In the genomic region with DNA sequence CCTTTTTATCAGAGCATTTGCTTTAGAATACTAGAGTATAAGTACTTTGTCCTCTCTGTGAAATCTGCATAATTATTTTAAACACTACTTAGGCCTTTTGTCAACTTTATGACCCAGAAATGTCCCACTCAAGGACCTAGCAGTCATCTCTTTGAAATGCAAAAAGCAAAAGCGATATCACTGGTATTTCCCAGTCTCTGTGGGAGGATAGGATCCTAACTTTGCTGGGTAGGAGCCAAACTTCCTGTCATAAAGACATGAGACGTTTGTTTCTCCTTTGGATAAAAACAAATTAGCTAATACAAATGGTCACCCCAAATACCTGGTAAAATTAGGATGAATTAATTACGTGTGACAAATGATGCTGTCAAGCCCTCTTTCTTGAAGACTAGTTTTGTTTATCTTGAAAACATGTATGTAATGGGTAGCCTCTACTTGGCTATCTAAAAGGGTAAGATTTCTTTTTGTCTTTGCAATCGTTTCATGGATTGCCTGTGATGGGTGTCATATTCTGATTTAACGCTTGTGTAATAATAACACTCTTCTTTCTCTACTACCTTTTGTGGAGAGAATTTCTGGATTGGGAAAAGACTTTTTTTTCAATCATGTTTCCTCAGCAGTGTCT, we compare ENCODE assay signal across 2 cellular contexts.
TF ChIP-seq lines count a peak whose summit lies in the region.

No MANE protein-coding gene starts in this region.

TF ChIP-seq in GM23338, 12 proteins besides CTCF, POLR2A, EP300 and RAD21 (continued from another document):
- TF ChIP-seq, protein P1, sequence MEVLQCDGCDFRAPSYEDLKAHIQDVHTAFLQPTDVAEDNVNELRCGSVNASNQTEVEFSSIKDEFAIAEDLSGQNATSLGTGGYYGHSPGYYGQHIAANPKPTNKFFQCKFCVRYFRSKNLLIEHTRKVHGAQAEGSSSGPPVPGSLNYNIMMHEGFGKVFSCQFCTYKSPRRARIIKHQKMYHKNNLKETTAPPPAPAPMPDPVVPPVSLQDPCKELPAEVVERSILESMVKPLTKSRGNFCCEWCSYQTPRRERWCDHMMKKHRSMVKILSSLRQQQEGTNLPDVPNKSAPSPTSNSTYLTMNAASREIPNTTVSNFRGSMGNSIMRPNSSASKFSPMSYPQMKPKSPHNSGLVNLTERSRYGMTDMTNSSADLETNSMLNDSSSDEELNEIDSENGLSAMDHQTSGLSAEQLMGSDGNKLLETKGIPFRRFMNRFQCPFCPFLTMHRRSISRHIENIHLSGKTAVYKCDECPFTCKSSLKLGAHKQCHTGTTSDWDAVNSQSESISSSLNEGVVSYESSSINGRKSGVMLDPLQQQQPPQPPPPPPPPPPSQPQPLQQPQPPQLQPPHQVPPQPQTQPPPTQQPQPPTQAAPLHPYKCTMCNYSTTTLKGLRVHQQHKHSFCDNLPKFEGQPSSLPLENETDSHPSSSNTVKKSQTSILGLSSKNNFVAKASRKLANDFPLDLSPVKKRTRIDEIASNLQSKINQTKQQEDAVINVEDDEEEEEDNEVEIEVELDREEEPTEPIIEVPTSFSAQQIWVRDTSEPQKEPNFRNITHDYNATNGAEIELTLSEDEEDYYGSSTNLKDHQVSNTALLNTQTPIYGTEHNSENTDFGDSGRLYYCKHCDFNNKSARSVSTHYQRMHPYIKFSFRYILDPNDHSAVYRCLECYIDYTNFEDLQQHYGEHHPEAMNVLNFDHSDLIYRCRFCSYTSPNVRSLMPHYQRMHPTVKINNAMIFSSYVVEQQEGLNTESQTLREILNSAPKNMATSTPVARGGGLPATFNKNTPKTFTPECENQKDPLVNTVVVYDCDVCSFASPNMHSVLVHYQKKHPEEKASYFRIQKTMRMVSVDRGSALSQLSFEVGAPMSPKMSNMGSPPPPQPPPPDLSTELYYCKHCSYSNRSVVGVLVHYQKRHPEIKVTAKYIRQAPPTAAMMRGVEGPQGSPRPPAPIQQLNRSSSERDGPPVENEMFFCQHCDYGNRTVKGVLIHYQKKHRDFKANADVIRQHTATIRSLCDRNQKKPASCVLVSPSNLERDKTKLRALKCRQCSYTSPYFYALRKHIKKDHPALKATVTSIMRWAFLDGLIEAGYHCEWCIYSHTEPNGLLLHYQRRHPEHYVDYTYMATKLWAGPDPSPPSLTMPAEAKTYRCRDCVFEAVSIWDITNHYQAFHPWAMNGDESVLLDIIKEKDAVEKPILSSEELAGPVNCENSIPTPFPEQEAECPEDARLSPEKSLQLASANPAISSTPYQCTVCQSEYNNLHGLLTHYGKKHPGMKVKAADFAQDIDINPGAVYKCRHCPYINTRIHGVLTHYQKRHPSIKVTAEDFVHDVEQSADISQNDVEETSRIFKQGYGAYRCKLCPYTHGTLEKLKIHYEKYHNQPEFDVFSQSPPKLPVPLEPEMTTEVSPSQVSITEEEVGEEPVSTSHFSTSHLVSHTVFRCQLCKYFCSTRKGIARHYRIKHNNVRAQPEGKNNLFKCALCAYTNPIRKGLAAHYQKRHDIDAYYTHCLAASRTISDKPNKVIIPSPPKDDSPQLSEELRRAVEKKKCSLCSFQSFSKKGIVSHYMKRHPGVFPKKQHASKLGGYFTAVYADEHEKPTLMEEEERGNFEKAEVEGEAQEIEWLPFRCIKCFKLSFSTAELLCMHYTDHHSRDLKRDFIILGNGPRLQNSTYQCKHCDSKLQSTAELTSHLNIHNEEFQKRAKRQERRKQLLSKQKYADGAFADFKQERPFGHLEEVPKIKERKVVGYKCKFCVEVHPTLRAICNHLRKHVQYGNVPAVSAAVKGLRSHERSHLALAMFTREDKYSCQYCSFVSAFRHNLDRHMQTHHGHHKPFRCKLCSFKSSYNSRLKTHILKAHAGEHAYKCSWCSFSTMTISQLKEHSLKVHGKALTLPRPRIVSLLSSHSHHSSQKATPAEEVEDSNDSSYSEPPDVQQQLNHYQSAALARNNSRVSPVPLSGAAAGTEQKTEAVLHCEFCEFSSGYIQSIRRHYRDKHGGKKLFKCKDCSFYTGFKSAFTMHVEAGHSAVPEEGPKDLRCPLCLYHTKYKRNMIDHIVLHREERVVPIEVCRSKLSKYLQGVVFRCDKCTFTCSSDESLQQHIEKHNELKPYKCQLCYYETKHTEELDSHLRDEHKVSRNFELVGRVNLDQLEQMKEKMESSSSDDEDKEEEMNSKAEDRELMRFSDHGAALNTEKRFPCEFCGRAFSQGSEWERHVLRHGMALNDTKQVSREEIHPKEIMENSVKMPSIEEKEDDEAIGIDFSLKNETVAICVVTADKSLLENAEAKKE (CRISPR knock-in tag; IDR thresholded peaks at IDR 0.05): no peak
- TF ChIP-seq NANOG (IDR thresholded peaks at IDR 0.05; ENCODE audit: borderline replicate concordance): peak; percentile 88; the same call in 1 of the 2 replicates

TF ChIP-seq in WTC11, 78 proteins besides CTCF, POLR2A, EP300 and RAD21 (continued from another document):
- TF ChIP-seq, protein P2, sequence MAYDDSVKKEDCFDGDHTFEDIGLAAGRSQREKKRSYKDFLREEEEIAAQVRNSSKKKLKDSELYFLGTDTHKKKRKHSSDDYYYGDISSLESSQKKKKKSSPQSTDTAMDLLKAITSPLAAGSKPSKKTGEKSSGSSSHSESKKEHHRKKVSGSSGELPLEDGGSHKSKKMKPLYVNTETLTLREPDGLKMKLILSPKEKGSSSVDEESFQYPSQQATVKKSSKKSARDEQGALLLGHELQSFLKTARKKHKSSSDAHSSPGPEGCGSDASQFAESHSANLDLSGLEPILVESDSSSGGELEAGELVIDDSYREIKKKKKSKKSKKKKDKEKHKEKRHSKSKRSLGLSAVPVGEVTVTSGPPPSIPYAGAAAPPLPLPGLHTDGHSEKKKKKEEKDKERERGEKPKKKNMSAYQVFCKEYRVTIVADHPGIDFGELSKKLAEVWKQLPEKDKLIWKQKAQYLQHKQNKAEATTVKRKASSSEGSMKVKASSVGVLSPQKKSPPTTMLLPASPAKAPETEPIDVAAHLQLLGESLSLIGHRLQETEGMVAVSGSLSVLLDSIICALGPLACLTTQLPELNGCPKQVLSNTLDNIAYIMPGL (CRISPR knock-in tag; IDR thresholded peaks at IDR 0.05): no peak
- TF ChIP-seq, protein P3, sequence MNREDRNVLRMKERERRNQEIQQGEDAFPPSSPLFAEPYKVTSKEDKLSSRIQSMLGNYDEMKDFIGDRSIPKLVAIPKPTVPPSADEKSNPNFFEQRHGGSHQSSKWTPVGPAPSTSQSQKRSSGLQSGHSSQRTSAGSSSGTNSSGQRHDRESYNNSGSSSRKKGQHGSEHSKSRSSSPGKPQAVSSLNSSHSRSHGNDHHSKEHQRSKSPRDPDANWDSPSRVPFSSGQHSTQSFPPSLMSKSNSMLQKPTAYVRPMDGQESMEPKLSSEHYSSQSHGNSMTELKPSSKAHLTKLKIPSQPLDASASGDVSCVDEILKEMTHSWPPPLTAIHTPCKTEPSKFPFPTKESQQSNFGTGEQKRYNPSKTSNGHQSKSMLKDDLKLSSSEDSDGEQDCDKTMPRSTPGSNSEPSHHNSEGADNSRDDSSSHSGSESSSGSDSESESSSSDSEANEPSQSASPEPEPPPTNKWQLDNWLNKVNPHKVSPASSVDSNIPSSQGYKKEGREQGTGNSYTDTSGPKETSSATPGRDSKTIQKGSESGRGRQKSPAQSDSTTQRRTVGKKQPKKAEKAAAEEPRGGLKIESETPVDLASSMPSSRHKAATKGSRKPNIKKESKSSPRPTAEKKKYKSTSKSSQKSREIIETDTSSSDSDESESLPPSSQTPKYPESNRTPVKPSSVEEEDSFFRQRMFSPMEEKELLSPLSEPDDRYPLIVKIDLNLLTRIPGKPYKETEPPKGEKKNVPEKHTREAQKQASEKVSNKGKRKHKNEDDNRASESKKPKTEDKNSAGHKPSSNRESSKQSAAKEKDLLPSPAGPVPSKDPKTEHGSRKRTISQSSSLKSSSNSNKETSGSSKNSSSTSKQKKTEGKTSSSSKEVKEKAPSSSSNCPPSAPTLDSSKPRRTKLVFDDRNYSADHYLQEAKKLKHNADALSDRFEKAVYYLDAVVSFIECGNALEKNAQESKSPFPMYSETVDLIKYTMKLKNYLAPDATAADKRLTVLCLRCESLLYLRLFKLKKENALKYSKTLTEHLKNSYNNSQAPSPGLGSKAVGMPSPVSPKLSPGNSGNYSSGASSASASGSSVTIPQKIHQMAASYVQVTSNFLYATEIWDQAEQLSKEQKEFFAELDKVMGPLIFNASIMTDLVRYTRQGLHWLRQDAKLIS (CRISPR knock-in tag; IDR thresholded peaks at IDR 0.05; ENCODE audit: borderline replicate concordance): no peak
- no peak for TF ChIP-seq OVOL2 (CRISPR knock-in tag; IDR thresholded peaks at IDR 0.05; ENCODE audit: borderline replicate concordance)
- no peak for TF ChIP-seq JUN (CRISPR knock-in tag; IDR thresholded peaks at IDR 0.05)
- TF ChIP-seq RELA (CRISPR knock-in tag; IDR thresholded peaks at IDR 0.05; ENCODE audit: borderline replicate concordance): no peak
